In genomic region chr4:38800366-38800765, GRCh38 we compare ENCODE assay signal across 17 cellular contexts. TPM values are rescaled to one million over a fixed set of nuclear protein-coding genes. Genes with fewer than 3 reads are reported as not detected.
DNase-seq lines count a peak whose midpoint lies in the region; TF ChIP-seq lines count a peak whose summit lies in the region.
"Had no signal": no experiment of that assay in that cellular context is flagged by ENCODE, and none has a peak within 500 bp of the region (broad histone marks: within the 10 kb centered on the region; RNA-seq: fewer than 3 reads in every experiment).

No MANE protein-coding gene starts in this region.

- H3K4me1 Mint-ChIP-seq in chondrocyte (ENCODE audit: low read depth), result peaks cover 13% of the 10 kb centered on the region
- H3K4me1 Mint-ChIP-seq: H9 had no signal

- H3K27me3 Mint-ChIP-seq in chondrocyte (ENCODE audit: low read depth), result no peaks in the 10 kb centered on the region
- H3K27me3 Mint-ChIP-seq: CD4-positive, alpha-beta memory T cell; IgD-negative memory B cell had no signal

- H3K9me3 ChIP-seq in spleen, result peaks cover 3 to 79% (median 67%) of the 10 kb centered on the region in 8 donors

- POLR2A ChIA-PET in HEK293T (lab: Yijun Ruan, JAX), result no interaction called here

- intact Hi-C loops in spleen (cut with DNase I; ENCODE audit: low total_unique reads), result no loop called here

- TF ChIP-seq CTCF in coronary artery (IDR thresholded peaks at IDR 0.05), result no peak
- TF ChIP-seq CTCF in spleen (IDR thresholded peaks at IDR 0.05 in 8 of 11, conservative IDR thresholded peaks at IDR 0.05 in 3 of 11), result no peak
- TF ChIP-seq CTCF in chondrocyte (IDR thresholded peaks at IDR 0.05), result no peak

- no peak for TF ChIP-seq POLR2A in spleen (IDR thresholded peaks at IDR 0.05)

- no peak overlapping the region for H3K4me3 Mint-ChIP-seq in chondrocyte (ENCODE audit: unreplicated experiment)
- H3K4me3 Mint-ChIP-seq: H9 had no signal

- 61 to 96% (median 80%) methylated on average over 2 of the region's 2 CpGs for WGBS in spleen, 5 donors

- peaks cover under 1 to 51% (median 24%) of the 10 kb centered on the region in 6 donors for H3K4me1 ChIP-seq in spleen

- H3K27ac ChIP-seq in coronary artery (no peak overlapping the region), spleen (peak overlapping the region in 7 of 8 donors; percentile 2 to 95 (median 91))
- H3K27ac ChIP-seq: C4-2B had no signal

- peak; percentile 21 for DNase-seq in RPMI7951 (ENCODE audit: low read depth)
- DNase-seq in coronary artery (ENCODE audit: low spot score), result no peak
- no peak for DNase-seq in spleen
- no peak for DNase-seq in chondrocyte (ENCODE audit: low spot score)
- DNase-seq in T-helper 9 cell, result no peak
- no peak for DNase-seq in HEK293T (ENCODE audit: extremely low spot score)
- DNase-seq: AML-193; Calu3; CD4-positive, alpha-beta memory T cell; DMS79 treated with DMSO at 0.1 percent for 48 hours; H9; KBM-7 had no signal

- peaks cover 9 to 81% (median 51%) of the 10 kb centered on the region in 6 donors for H3K36me3 ChIP-seq in spleen

- H3K27me3 ChIP-seq in spleen (replicated peaks in 1 of 7), result no peaks in the 10 kb centered on the region

- no peaks in the 10 kb centered on the region for H3K36me3 Mint-ChIP-seq in chondrocyte (ENCODE audit: low read depth)

- H3K9me3 Mint-ChIP-seq in chondrocyte (ENCODE audit: low read depth), result peaks cover 3% of the 10 kb centered on the region

- H3K4me3 ChIP-seq in coronary artery (peak overlapping the region; percentile 24), spleen (peak overlapping the region in 4 of 8 donors; percentile 9 to 69 (median 40))

- H3K27ac Mint-ChIP-seq in chondrocyte (ENCODE audit: unreplicated experiment), result no peak overlapping the region
- H3K27ac Mint-ChIP-seq: H9 had no signal

- CTCF ChIA-PET in HEK293T (lab: Yijun Ruan, JAX), result interaction anchor here (0.9 kb wide), 1 partner anchor 18 kb away, joined by 3 read pairs; the partner anchor contains the start of gene TLR10

TF ChIP-seq in HEK293T, 16 proteins besides CTCF, POLR2A, EP300 and RAD21:
- TF ChIP-seq SP1 (IDR thresholded peaks at IDR 0.05), result no peak
- TF ChIP-seq SUZ12 (IDR thresholded peaks at IDR 0.05), result no peak
- TF ChIP-seq TARDBP (IDR thresholded peaks at IDR 0.05), result no peak
- no peak for TF ChIP-seq FOXK2 (IDR thresholded peaks at IDR 0.05)
- no peak for TF ChIP-seq ZNF384 (IDR thresholded peaks at IDR 0.05)
- no peak for TF ChIP-seq PKNOX1 (IDR thresholded peaks at IDR 0.05)
- no peak for TF ChIP-seq L3MBTL2 (conservative IDR thresholded peaks at IDR 0.05)
- TF ChIP-seq ARNT (IDR thresholded peaks at IDR 0.05), result no peak
- no peak for TF ChIP-seq NFRKB (IDR thresholded peaks at IDR 0.05)
- TF ChIP-seq FOXM1 (IDR thresholded peaks at IDR 0.05; ENCODE audit: borderline replicate concordance), result no peak
- TF ChIP-seq HDGF (IDR thresholded peaks at IDR 0.05; ENCODE audit: borderline replicate concordance), result no peak
- TF ChIP-seq LEF1 (IDR thresholded peaks at IDR 0.05; ENCODE audit: borderline replicate concordance), result no peak

RNA-seq across cellular contexts. Expression of gene TLR1, which starts 4.2 kb away (rescaled TPM):
- 6.1 and 14.4 TPM in 2 replicates for total RNA-seq in RPMI7951 (2014; rRNA removed; shearing (Covaris generic))
- total RNA-seq in spleen (100 to 1,000 TPM in 5 of 7 donors, 10 to 100 TPM in 2; 84.9 to 190 (median 119) TPM), chondrocyte (0.15 to 1.1 TPM (median 0.38 TPM) in 3 replicates)
- polyA plus RNA-seq in spleen, result 10 to 100 TPM in 2 of 3 donors, 1 to 10 TPM in 1; 7.6 to 10.8 (median 10.5) TPM
- total RNA-seq: H1, H9 had no signal
- polyA plus RNA-seq: H1 had no signal

RNA-seq across cellular contexts. Expression of gene TLR10, which starts 17.6 kb away (rescaled TPM):
- total RNA-seq in RPMI7951 (2014; rRNA removed; shearing (Covaris generic)), result 0.10 TPM in 1 of 2 replicates, not detected in the other
- total RNA-seq in spleen (10 to 100 TPM; 29.6 to 70.1 (median 42.0) TPM), chondrocyte (not detected in 3 replicates)
- polyA plus RNA-seq in spleen, result 10 to 100 TPM; 46.2 to 81.4 (median 68.1) TPM
- total RNA-seq: Calu3, H1, H9, HepG2 had no signal
- polyA plus RNA-seq: BJ, H1, HepG2 had no signal

RNA-seq across cellular contexts. Expression of gene TLR6, which starts 56.3 kb away (rescaled TPM):
- total RNA-seq in RPMI7951 (2014; rRNA removed; shearing (Covaris generic)), result 2.8 and 4.0 TPM in 2 replicates
- total RNA-seq in spleen, result 10 to 100 TPM; 23.2 to 55.1 (median 37.5) TPM
- 10 to 100 TPM in 2 of 3 donors, 1 to 10 TPM in 1; 5.5 to 10.7 (median 10.3) TPM for polyA plus RNA-seq in spleen
- 2.0 to 2.9 TPM (median 2.6 TPM) in 3 replicates for total RNA-seq in chondrocyte

Comparison
In these comparisons a context has a peak if more than half of its experiments do, and no peak if none do; other contexts are left out.
1. H3K27ac ChIP-seq: peak in spleen (7 of 8); none in coronary artery (0 of 2).
2. RNA of gene TLR10, which starts 17.6 kb away (total RNA-seq): 29.6 to 70.1 TPM in spleen; 0.10 TPM in RPMI7951 and not detected in chondrocyte; every median in the first group is over 10 times any median in the second.